ENCODE assay signal across 8 cellular contexts in genomic region chr19:42216653-42217521, GRCh38. TPM values are rescaled to one million over a fixed set of nuclear protein-coding genes. Genes with fewer than 3 reads are reported as not detected.
A peak's percentile ranks its signal among the peaks of the same experiment; 100 is the strongest.
DNase-seq lines count a peak whose midpoint lies in the region; ATAC-seq and TF ChIP-seq lines count a peak whose summit lies in the region.

No MANE protein-coding gene starts in this region.

- DNase-seq in MM.1S (peak; percentile 51), fibroblast of peridontal ligament (ENCODE audit: extremely low read depth) (peak; percentile 12), aorta (peak; percentile 74 to 84)
- peak; percentile 59 for DNase-seq in activated T-cell treated with anti-CD3 and anti-CD28 coated beads, Interleukin-2, amount 50 U/mL, for 24 hours

- H3K36me3 ChIP-seq in BLaER1 (peaks cover 37% of the 10 kb centered on the region), MM.1S (replicated peaks; ENCODE audit: insufficient read depth, low read length) (0 out of 2 replicates have a peak, but pooled peaks cover 7% of the 10 kb centered on the region), aorta (ENCODE audit: control insufficient read depth in 1 of 2, insufficient read depth in 2 of 2, low read length in 1 of 2) (no peaks in the 10 kb centered on the region)

- no peaks in the 10 kb centered on the region for H3K9me3 ChIP-seq in BLaER1
- no peaks in the 10 kb centered on the region for H3K9me3 ChIP-seq in MM.1S (replicated peaks; ENCODE audit: insufficient read depth, low read length)
- H3K9me3 ChIP-seq in aorta (ENCODE audit: control insufficient read depth, low read length): no peaks in the 10 kb centered on the region

- H3K27me3 Mint-ChIP-seq in activated T-cell treated with anti-CD3 and anti-CD28 coated beads, Interleukin-2, amount 50 U/mL, for 24 hours: no peaks in the 10 kb centered on the region
- H3K27me3 Mint-ChIP-seq in nephron (ENCODE audit: low read depth): no peaks in the 10 kb centered on the region

- H2AFZ ChIP-seq in MM.1S (ENCODE audit: low read length): peak overlapping the region; percentile 62

- whole genome bisulfite sequencing in aorta, 2 donors: 1 to 2% methylated on average over 72 to 79 of the region's 79 CpGs

- H4K20me1 ChIP-seq in BLaER1 (peaks cover 68% of the 10 kb centered on the region), MM.1S (ENCODE audit: insufficient read depth, low read length) (peaks cover 20% of the 10 kb centered on the region)

- no peaks in the 10 kb centered on the region for H3K9me2 ChIP-seq in MM.1S (replicated peaks; ENCODE audit: insufficient read depth, low read length)

- H3K4me2 ChIP-seq in BLaER1: peak overlapping the region; percentile 95
- H3K4me2 ChIP-seq in MM.1S (ENCODE audit: low read depth, low read length): peak overlapping the region; percentile 96

- peak overlapping the region; percentile 93 for H3K4me3 ChIP-seq in BLaER1
- H3K4me3 ChIP-seq in MM.1S (ENCODE audit: low read length): peak overlapping the region; percentile 77
- peak overlapping the region; percentile 44 to 70 for H3K4me3 ChIP-seq in aorta (ENCODE audit: low read length in 2 of 2)

- H3K4me1 Mint-ChIP-seq in activated T-cell treated with anti-CD3 and anti-CD28 coated beads, Interleukin-2, amount 50 U/mL, for 24 hours (ENCODE audit: low read depth): peaks cover 71% of the 10 kb centered on the region
- peaks cover 39% of the 10 kb centered on the region for H3K4me1 Mint-ChIP-seq in nephron

- no peaks in the 10 kb centered on the region for H3K27me3 ChIP-seq in BLaER1
- no peaks in the 10 kb centered on the region for H3K27me3 ChIP-seq in MM.1S (replicated peaks; ENCODE audit: insufficient read depth, low read length)
- no peaks in the 10 kb centered on the region for H3K27me3 ChIP-seq in aorta (ENCODE audit: control insufficient read depth in 1 of 2, insufficient read depth in 2 of 2, low read length in 1 of 2)

- H3K9ac ChIP-seq in BLaER1 (peak overlapping the region; percentile 89), MM.1S (ENCODE audit: low read length) (peak overlapping the region; percentile 96)

- intact Hi-C loops in aorta (cut with DNase I): no loop called here

- peak overlapping the region; percentile 96 for H3K27ac Mint-ChIP-seq in activated T-cell treated with anti-CD3 and anti-CD28 coated beads, Interleukin-2, amount 50 U/mL, for 24 hours
- H3K27ac Mint-ChIP-seq in nephron: peak overlapping the region; percentile 95 to 97 (median 95)

- ATAC-seq in GM21367 (IDR thresholded peaks at IDR 0.05; ENCODE audit: unreplicated experiment) (peak; percentile 6), aorta (ENCODE audit: low FRiP score) (peak; percentile 46), HG02623 (IDR thresholded peaks at IDR 0.05; ENCODE audit: unreplicated experiment) (no peak)

- peak overlapping the region; percentile 85 for H3K27ac ChIP-seq in BLaER1
- H3K27ac ChIP-seq in MM.1S (ENCODE audit: low read length): peak overlapping the region; percentile 79; the same call in 1 of the 2 replicates
- H3K27ac ChIP-seq in aorta (ENCODE audit: low read depth in 1 of 2, low read length in 2 of 2): peak overlapping the region in 1 of 2 donors; percentile 20

- H3K36me3 Mint-ChIP-seq in activated T-cell treated with anti-CD3 and anti-CD28 coated beads, Interleukin-2, amount 50 U/mL, for 24 hours (ENCODE audit: low read depth): peaks cover 59% of the 10 kb centered on the region
- H3K36me3 Mint-ChIP-seq in nephron (ENCODE audit: low read depth): peaks cover 29% of the 10 kb centered on the region

- peaks cover 81% of the 10 kb centered on the region for H3K79me2 ChIP-seq in MM.1S (ENCODE audit: low read length)

- H3K9me3 Mint-ChIP-seq in activated T-cell treated with anti-CD3 and anti-CD28 coated beads, Interleukin-2, amount 50 U/mL, for 24 hours: no peaks in the 10 kb centered on the region
- no peaks in the 10 kb centered on the region for H3K9me3 Mint-ChIP-seq in nephron

- TF ChIP-seq CTCF in MM.1S (IDR thresholded peaks at IDR 0.05; ENCODE audit: low read length): no peak
- no peak for TF ChIP-seq CTCF in nephron (IDR thresholded peaks at IDR 0.05; ENCODE audit: unreplicated experiment in 3 of 3)

- peak overlapping the region; percentile 92 for H3K4me3 Mint-ChIP-seq in activated T-cell treated with anti-CD3 and anti-CD28 coated beads, Interleukin-2, amount 50 U/mL, for 24 hours
- peak overlapping the region; percentile 92 to 93 (median 92) for H3K4me3 Mint-ChIP-seq in nephron

- H3K4me1 ChIP-seq in BLaER1: peaks cover 65% of the 10 kb centered on the region
- peaks cover 24% of the 10 kb centered on the region for H3K4me1 ChIP-seq in MM.1S (ENCODE audit: low read length)
- no peaks in the 10 kb centered on the region for H3K4me1 ChIP-seq in aorta (ENCODE audit: control insufficient read depth in 1 of 2, insufficient read depth in 2 of 2, low read length in 2 of 2)

- peaks cover 6% of the 10 kb centered on the region for H3F3A ChIP-seq in MM.1S (ENCODE audit: insufficient read depth, low read length)

RNA-seq across cellular contexts. Expression of gene DEDD2, which starts 0.6 kb away (rescaled TPM):
- 10 to 100 TPM; 16.4 to 19.6 TPM for total RNA-seq in aorta
- polyA plus RNA-seq in aorta: 10 to 100 TPM; 19.8 to 33.8 TPM

RNA-seq across cellular contexts. Expression of gene ZNF526, which starts 3.2 kb away (rescaled TPM):
- total RNA-seq in aorta: 10 to 100 TPM in 1 of 2 donors, 1 to 10 TPM in 1; 8.2 to 12.3 TPM
- polyA plus RNA-seq in aorta: 1 to 10 TPM; 2.6 to 2.8 TPM

RNA-seq across cellular contexts. Expression of gene GSK3A, which starts 25.5 kb away (rescaled TPM):
- total RNA-seq in aorta: 10 to 100 TPM; 28.8 to 34.4 TPM
- 10 to 100 TPM; 36.1 to 40.7 TPM for polyA plus RNA-seq in aorta

RNA-seq across cellular contexts. Expression of gene ERF, which starts 38.0 kb away (rescaled TPM):
- 10 to 100 TPM; 74.9 to 99.5 TPM for total RNA-seq in aorta
- 10 to 100 TPM; 19.7 to 44.2 TPM for polyA plus RNA-seq in aorta

RNA-seq across cellular contexts. Expression of gene CIC, which starts 52.2 kb away (rescaled TPM):
- total RNA-seq in aorta: 100 to 1,000 TPM; 103 to 104 TPM
- polyA plus RNA-seq in aorta: 10 to 100 TPM; 14.3 to 44.6 TPM

Comparison
In these comparisons a context has a peak if more than half of its experiments do, and no peak if none do; other contexts are left out.
1. DNase-seq: peak in every context shown above with its lines; median percentile 79 in aorta; 59 in activated T-cell treated with anti-CD3 and anti-CD28 coated beads, Interleukin-2, amount 50 U/mL, for 24 hours; 51 in MM.1S; 12 in fibroblast of peridontal ligament.